In the genomic region with DNA sequence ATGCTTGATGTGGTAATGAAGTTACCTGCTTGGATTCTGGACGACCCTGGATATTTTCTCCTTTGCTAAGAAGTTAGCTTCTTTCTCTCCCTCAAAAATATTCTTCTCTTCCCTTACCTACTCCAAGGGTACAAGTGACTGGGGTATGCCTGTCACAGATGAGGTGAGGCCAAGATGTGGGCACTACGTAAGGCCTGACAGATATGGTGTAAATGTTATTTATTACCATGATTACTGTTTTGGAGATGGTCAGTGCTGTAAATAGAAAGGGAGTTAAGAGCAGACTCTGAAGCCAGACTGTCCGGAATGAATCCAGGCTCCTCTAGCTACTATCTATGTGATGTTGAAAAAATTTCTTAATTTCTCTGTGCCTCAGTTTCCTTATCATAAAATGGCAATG, we compare ENCODE assay signal across 10 cellular contexts. TPM values are rescaled to one million over a fixed set of nuclear protein-coding genes. Genes with fewer than 3 reads are reported as not detected.
A peak's percentile ranks its signal among the peaks of the same experiment; 100 is the strongest.
DNase-seq lines count a peak whose midpoint lies in the region; ATAC-seq and TF ChIP-seq lines count a peak whose summit lies in the region.
"Had no signal": no experiment of that assay in that cellular context is flagged by ENCODE, and none has a peak within 500 bp of the region (broad histone marks: within the 10 kb centered on the region; RNA-seq: fewer than 3 reads in every experiment).

No MANE protein-coding gene starts in this region.

- no peak overlapping the region for H3K9ac ChIP-seq in SK-N-MC (ENCODE audit: insufficient read length)

- H3K27ac ChIP-seq in SK-N-MC: no peak overlapping the region
- no peak overlapping the region for H3K27ac ChIP-seq in thoracic aorta

- intact Hi-C loops in activated naive CD4-positive, alpha-beta T cell treated with anti-CD3 and anti-CD28 coated beads for 36 hours (cut with micrococcal nuclease): loop anchor here (5.0 to 10.0 kb wide), 7 partner anchors 62 to 1003 kb away; a partner anchor contains a TSS

- H3K27ac Mint-ChIP-seq in activated naive CD4-positive, alpha-beta T cell treated with anti-CD3 and anti-CD28 coated beads for 36 hours: no peak overlapping the region
- peak overlapping the region in 1 of 2 donors; percentile 93 for H3K27ac Mint-ChIP-seq in activated naive CD4-positive, alpha-beta T cell treated with anti-CD3 and anti-CD28 coated beads, Interleukin-2, amount 50 U/mL, for 72 hours
- H3K27ac Mint-ChIP-seq in glutamatergic neuron (ENCODE audit: unreplicated experiment): no peak overlapping the region

- H3K36me3 ChIP-seq in SK-N-MC (ENCODE audit: insufficient read depth, low read length) (no peaks in the 10 kb centered on the region), thoracic aorta (no peaks in the 10 kb centered on the region)

- peaks cover 33% of the 10 kb centered on the region for H3K4me1 Mint-ChIP-seq in activated naive CD4-positive, alpha-beta T cell treated with anti-CD3 and anti-CD28 coated beads for 36 hours (ENCODE audit: low read depth)
- H3K4me1 Mint-ChIP-seq in glutamatergic neuron (ENCODE audit: low read depth, unreplicated experiment): peaks cover 18% of the 10 kb centered on the region

- no peaks in the 10 kb centered on the region for H3K27me3 Mint-ChIP-seq in activated naive CD4-positive, alpha-beta T cell treated with anti-CD3 and anti-CD28 coated beads for 36 hours (ENCODE audit: low read depth)
- H3K27me3 Mint-ChIP-seq in glutamatergic neuron (ENCODE audit: unreplicated experiment): peaks cover 8% of the 10 kb centered on the region

- DNase-seq in activated naive CD4-positive, alpha-beta T cell treated with anti-CD3 and anti-CD28 coated beads for 36 hours: no peak
- no peak for DNase-seq in activated naive CD4-positive, alpha-beta T cell treated with anti-CD3 and anti-CD28 coated beads, Interleukin-2, amount 50 U/mL, for 72 hours (ENCODE audit: low spot score in 2 of 2)
- DNase-seq in SK-N-MC (ENCODE audit: low read depth, low spot score) (no peak), glutamatergic neuron (no peak), thoracic aorta (ENCODE audit: low spot score) (no peak)
- no peak for DNase-seq in stimulated activated CD4-positive, alpha-beta T cell treated with anti-CD3 and anti-CD28 coated beads, Interleukin-12 subunit alpha, Interleukin-12 subunit beta, amount 100 ng/mL, for 4 hours
- DNase-seq: NCI-H1105, SHP77 had no signal

- H3K9me3 ChIP-seq in SK-N-MC (ENCODE audit: low read depth, low read length): no peaks in the 10 kb centered on the region
- H3K9me3 ChIP-seq in thoracic aorta: no peaks in the 10 kb centered on the region

- no peaks in the 10 kb centered on the region for H3K9me3 Mint-ChIP-seq in activated naive CD4-positive, alpha-beta T cell treated with anti-CD3 and anti-CD28 coated beads for 36 hours
- H3K9me3 Mint-ChIP-seq in activated naive CD4-positive, alpha-beta T cell treated with anti-CD3 and anti-CD28 coated beads, Interleukin-2, amount 50 U/mL, for 72 hours: no peaks in the 10 kb centered on the region
- H3K9me3 Mint-ChIP-seq in glutamatergic neuron (ENCODE audit: unreplicated experiment): peaks cover 16% of the 10 kb centered on the region

- H3K4me3 ChIP-seq in SK-N-MC (peak overlapping the region; percentile 95), thoracic aorta (peak overlapping the region; percentile 78)

- peaks cover 4% of the 10 kb centered on the region for H3K36me3 Mint-ChIP-seq in activated naive CD4-positive, alpha-beta T cell treated with anti-CD3 and anti-CD28 coated beads for 36 hours (ENCODE audit: low read depth)
- peaks cover 5 to 16% of the 10 kb centered on the region in 2 donors for H3K36me3 Mint-ChIP-seq in activated naive CD4-positive, alpha-beta T cell treated with anti-CD3 and anti-CD28 coated beads, Interleukin-2, amount 50 U/mL, for 72 hours
- no peaks in the 10 kb centered on the region for H3K36me3 Mint-ChIP-seq in glutamatergic neuron (ENCODE audit: unreplicated experiment)

- peak overlapping the region; percentile 93 for H3K4me3 Mint-ChIP-seq in activated naive CD4-positive, alpha-beta T cell treated with anti-CD3 and anti-CD28 coated beads for 36 hours
- H3K4me3 Mint-ChIP-seq in glutamatergic neuron (ENCODE audit: unreplicated experiment): peak overlapping the region; percentile 96

- ATAC-seq in activated naive CD4-positive, alpha-beta T cell treated with anti-CD3 and anti-CD28 coated beads, Interleukin-2, amount 50 U/mL, for 72 hours: no peak
- ATAC-seq in thoracic aorta (ENCODE audit: insufficient number of reproducible peaks, low FRiP score, low read depth): no peak
- ATAC-seq in GM18502 (IDR thresholded peaks at IDR 0.05; ENCODE audit: poor library complexity, unreplicated experiment): no peak
- no peak for ATAC-seq in GM18519 (IDR thresholded peaks at IDR 0.05; ENCODE audit: low FRiP score, unreplicated experiment)

- TF ChIP-seq CTCF in glutamatergic neuron (IDR thresholded peaks at IDR 0.05; ENCODE audit: partially characterized antibody, unreplicated experiment) (no peak), thoracic aorta (IDR thresholded peaks at IDR 0.05) (no peak)

- no peaks in the 10 kb centered on the region for H3K27me3 ChIP-seq in thoracic aorta (replicated peaks; ENCODE audit: insufficient read depth)

- H3K4me1 ChIP-seq in thoracic aorta (ENCODE audit: control insufficient read depth in 1 of 2, low read depth in 2 of 2): peaks cover 0 to 7% of the 10 kb centered on the region in 2 donors

- CTCF ChIA-PET in activated naive CD4-positive, alpha-beta T cell treated with anti-CD3 and anti-CD28 coated beads for 36 hours (lab: Charles Lee): interaction anchor here (1.5 kb wide), 1 partner anchor 307 kb away, joined by 7 read pairs; no protein-coding TSS in a partner anchor

RNA-seq across cellular contexts. Expression of a gene that starts 1.1 kb away (rescaled TPM):
- 1 to 10 TPM; 6.7 to 7.6 TPM for total RNA-seq in activated naive CD4-positive, alpha-beta T cell treated with anti-CD3 and anti-CD28 coated beads for 36 hours
- total RNA-seq in activated naive CD4-positive, alpha-beta T cell treated with anti-CD3 and anti-CD28 coated beads, Interleukin-2, amount 50 U/mL, for 72 hours: 10 to 100 TPM; 16.8 to 17.0 TPM
- total RNA-seq in glutamatergic neuron (ENCODE audit: unreplicated experiment) (48.6 TPM), thoracic aorta (1 to 10 TPM; 5.8 to 6.0 TPM)
